Comparison of ENCODE assay signal across 1 cellular context in the genomic region with DNA sequence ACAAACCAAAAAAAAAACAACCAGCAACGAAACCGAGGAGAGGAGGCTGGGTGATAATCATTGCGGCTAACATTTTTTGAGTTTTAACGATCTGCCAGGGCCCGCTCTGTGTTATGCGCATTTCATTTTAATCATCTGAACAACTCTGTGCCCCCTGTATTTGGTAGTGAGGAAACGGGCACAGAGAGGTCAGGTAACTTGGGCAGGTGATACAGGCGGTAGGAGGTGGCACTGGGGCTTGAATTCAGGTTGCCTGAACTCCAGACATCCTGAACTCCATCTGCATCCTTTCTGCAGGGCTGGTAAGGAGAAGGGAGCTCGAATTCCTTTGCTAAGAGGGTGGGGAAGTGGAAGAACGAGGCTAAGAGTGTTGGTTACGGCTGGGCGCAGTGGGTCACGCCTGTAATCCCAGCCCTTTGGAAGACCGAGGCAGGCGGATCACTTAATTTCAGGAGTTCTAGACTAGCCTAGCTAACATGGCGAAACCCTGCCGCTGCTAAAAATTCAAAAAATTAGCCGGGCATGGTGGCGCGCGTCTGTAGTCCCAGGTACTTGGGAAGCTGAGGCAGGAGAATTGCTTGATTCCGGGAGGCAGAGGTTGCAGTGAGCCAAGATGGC.
TF ChIP-seq lines count a peak whose summit lies in the region.

No MANE protein-coding gene starts in this region.

TF ChIP-seq in HepG2, 621 proteins besides CTCF, POLR2A, EP300 and RAD21:
- TF ChIP-seq ZBTB38 (CRISPR knock-in tag; IDR thresholded peaks at IDR 0.05) (peak; percentile 55; the same call in 1 of the 2 replicates), ZZZ3 (CRISPR knock-in tag; IDR thresholded peaks at IDR 0.05; ENCODE audit: borderline replicate concordance) (no peak), PRPF4 (IDR thresholded peaks at IDR 0.05; ENCODE audit: low read depth, low read length, poor library complexity, severe bottlenecking) (peak; percentile 20)
